18 cellular contexts compared by ENCODE assay signal in genomic region chr14:104328607-104329006, GRCh38.
DNase-seq lines count a peak whose midpoint lies in the region; ATAC-seq and TF ChIP-seq lines count a peak whose summit lies in the region.
"Had no signal": no experiment of that assay in that cellular context is flagged by ENCODE, and none has a peak within 500 bp of the region (broad histone marks: within the 10 kb centered on the region; RNA-seq: fewer than 3 reads in every experiment).

No MANE protein-coding gene starts in this region.

- no peaks in the 10 kb centered on the region for H3K36me3 Mint-ChIP-seq in endodermal cell (ENCODE audit: low read depth)
- peaks cover 18% of the 10 kb centered on the region for H3K36me3 Mint-ChIP-seq in natural killer cell treated with Interleukin-12 subunit alpha and Interleukin-12 subunit beta and Interleukin-15 and Interleukin-18, amount 100 ng/mL, for 72 hours
- H3K36me3 Mint-ChIP-seq: CD14-positive monocyte had no signal

- TF ChIP-seq EP300 in stomach (IDR thresholded peaks at IDR 0.05): no peak

- H3K9me3 ChIP-seq in BLaER1: peaks cover 39% of the 10 kb centered on the region
- H3K9me3 ChIP-seq in RWPE2 (ENCODE audit: severe bottlenecking): no peaks in the 10 kb centered on the region
- H3K9me3 ChIP-seq in endodermal cell (ENCODE audit: control insufficient read depth, low read length): no peaks in the 10 kb centered on the region
- peaks cover 0 to 28% (median 21%) of the 10 kb centered on the region in 4 donors for H3K9me3 ChIP-seq in stomach

- H3K27ac ChIP-seq in BLaER1: no peak overlapping the region
- H3K27ac ChIP-seq in RWPE2 (ENCODE audit: poor library complexity, severe bottlenecking): no peak overlapping the region
- no peak overlapping the region for H3K27ac ChIP-seq in endodermal cell (ENCODE audit: low read depth, low read length)
- H3K27ac ChIP-seq in stomach: no peak overlapping the region
- H3K27ac ChIP-seq: A549 had no signal

- H3K36me3 ChIP-seq in BLaER1: no peaks in the 10 kb centered on the region
- H3K36me3 ChIP-seq in RWPE2 (ENCODE audit: low read depth): no peaks in the 10 kb centered on the region
- no peaks in the 10 kb centered on the region for H3K36me3 ChIP-seq in endodermal cell (ENCODE audit: control insufficient read depth, insufficient read depth, low read length)
- no peaks in the 10 kb centered on the region for H3K36me3 ChIP-seq in stomach

- no peak for ATAC-seq in RWPE2 (ENCODE audit: low read depth)
- no peak for ATAC-seq in HG03196 (IDR thresholded peaks at IDR 0.05; ENCODE audit: unreplicated experiment)
- no peak for ATAC-seq in natural killer cell treated with Interleukin-12 subunit alpha and Interleukin-12 subunit beta and Interleukin-15 and Interleukin-18, amount 100 ng/mL, for 72 hours
- ATAC-seq: A549, GM12878, HCT116 had no signal

- H3K9ac ChIP-seq in BLaER1 (no peak overlapping the region), endodermal cell (ENCODE audit: extremely low read depth, low read length, poor library complexity, severe bottlenecking) (no peak overlapping the region)

- intact Hi-C loops in stomach (cut with DNase I; ENCODE audit: low total_unique reads): no loop called here

- no peak for TF ChIP-seq POLR2A in stomach (IDR thresholded peaks at IDR 0.05)

- H3K4me1 ChIP-seq in BLaER1 (peaks cover 65% of the 10 kb centered on the region), RWPE2 (ENCODE audit: insufficient read depth, poor library complexity, severe bottlenecking) (no peaks in the 10 kb centered on the region), endodermal cell (ENCODE audit: control insufficient read depth, insufficient read depth, low read length) (no peaks in the 10 kb centered on the region), stomach (no peaks in the 10 kb centered on the region)
- H3K4me1 ChIP-seq: A549 had no signal

- peak overlapping the region; percentile 19; the same call in 1 of the 2 replicates for H3K4me3 ChIP-seq in BLaER1
- no peak overlapping the region for H3K4me3 ChIP-seq in RWPE2 (ENCODE audit: severe bottlenecking)
- H3K4me3 ChIP-seq in endodermal cell (ENCODE audit: low read length): no peak overlapping the region
- no peak overlapping the region for H3K4me3 ChIP-seq in stomach
- H3K4me3 ChIP-seq: A549, GM12878 had no signal

- peaks cover 25% of the 10 kb centered on the region for H3K9me3 Mint-ChIP-seq in endodermal cell
- H3K9me3 Mint-ChIP-seq in natural killer cell treated with Interleukin-12 subunit alpha and Interleukin-12 subunit beta and Interleukin-15 and Interleukin-18, amount 100 ng/mL, for 72 hours: peaks cover 10% of the 10 kb centered on the region

- no peak overlapping the region for H3K4me3 Mint-ChIP-seq in endodermal cell
- H3K4me3 Mint-ChIP-seq in natural killer cell treated with Interleukin-12 subunit alpha and Interleukin-12 subunit beta and Interleukin-15 and Interleukin-18, amount 100 ng/mL, for 72 hours: no peak overlapping the region
- H3K4me3 Mint-ChIP-seq: CD14-positive monocyte; CD4-positive, alpha-beta memory T cell; HFFc6 had no signal

- H3K4me1 Mint-ChIP-seq in endodermal cell: no peaks in the 10 kb centered on the region
- no peaks in the 10 kb centered on the region for H3K4me1 Mint-ChIP-seq in natural killer cell treated with Interleukin-12 subunit alpha and Interleukin-12 subunit beta and Interleukin-15 and Interleukin-18, amount 100 ng/mL, for 72 hours (ENCODE audit: low read depth in 2 of 2)
- H3K4me1 Mint-ChIP-seq: CD14-positive monocyte; CD4-positive, alpha-beta memory T cell had no signal

- WGBS in endodermal cell (ENCODE audit: insufficient coverage in 1 of 2, insufficient read length in 1 of 2), 2 experiments: 66 to 84% methylated on average over 3 to 5 of the region's 5 CpGs
- WGBS in stomach, 5 donors: 71 to 89% (median 83%) methylated on average over 5 of the region's 5 CpGs

- H3K27ac Mint-ChIP-seq in endodermal cell: no peak overlapping the region
- H3K27ac Mint-ChIP-seq in natural killer cell treated with Interleukin-12 subunit alpha and Interleukin-12 subunit beta and Interleukin-15 and Interleukin-18, amount 100 ng/mL, for 72 hours: no peak overlapping the region
- H3K27ac Mint-ChIP-seq: HFFc6 had no signal

- H3K4me2 ChIP-seq in BLaER1: no peak overlapping the region
- H3K4me2 ChIP-seq: A549 had no signal

- no peaks in the 10 kb centered on the region for H4K20me1 ChIP-seq in BLaER1

- H3K27me3 Mint-ChIP-seq in endodermal cell (ENCODE audit: insufficient read depth): no peaks in the 10 kb centered on the region
- H3K27me3 Mint-ChIP-seq in natural killer cell treated with Interleukin-12 subunit alpha and Interleukin-12 subunit beta and Interleukin-15 and Interleukin-18, amount 100 ng/mL, for 72 hours: no peaks in the 10 kb centered on the region
- H3K27me3 Mint-ChIP-seq: CD4-positive, alpha-beta memory T cell had no signal

- TF ChIP-seq CTCF in RWPE2 (IDR thresholded peaks at IDR 0.05; ENCODE audit: poor library complexity, severe bottlenecking) (no peak), endodermal cell (conservative IDR thresholded peaks at IDR 0.05) (no peak), stomach (IDR thresholded peaks at IDR 0.05) (no peak)

- DNase-seq in RWPE2 (ENCODE audit: low spot score): peak; percentile 18
- DNase-seq in endodermal cell: peak; percentile 20
- DNase-seq in stomach: peak; percentile 9
- DNase-seq in DMS 273 (lab: John Stamatoyannopoulos, UW; ENCODE audit: unreplicated experiment): no peak
- no peak for DNase-seq in natural killer cell treated with Interleukin-12 subunit alpha and Interleukin-12 subunit beta and Interleukin-15 and Interleukin-18, amount 100 ng/mL, for 72 hours (ENCODE audit: low spot score)
- DNase-seq: AML-193; CD4-positive, alpha-beta memory T cell; DND-41; EL; GOT3; HFFc6; IMR-90 had no signal

- H3K27me3 ChIP-seq in BLaER1: no peaks in the 10 kb centered on the region
- peaks cover 4% of the 10 kb centered on the region for H3K27me3 ChIP-seq in RWPE2 (ENCODE audit: insufficient read depth, poor library complexity, severe bottlenecking)
- H3K27me3 ChIP-seq in endodermal cell (ENCODE audit: control insufficient read depth, insufficient read depth, low read length, poor library complexity, severe bottlenecking): no peaks in the 10 kb centered on the region
- peaks cover 0 to 2% (median 0%) of the 10 kb centered on the region in 3 donors for H3K27me3 ChIP-seq in stomach

Comparison
In these comparisons a context has a peak if more than half of its experiments do, and no peak if none do; other contexts are left out.
1. DNase-seq: peak in RWPE2 (single experiment), endodermal cell (single experiment) and stomach (single experiment); none in DMS 273 (single experiment) and natural killer cell treated with Interleukin-12 subunit alpha and Interleukin-12 subunit beta and Interleukin-15 and Interleukin-18, amount 100 ng/mL, for 72 hours (single experiment).